ENCODE assay signal across 8 cellular contexts in genomic region chr18:57819671-57820460, GRCh38. TPM values are rescaled to one million over a fixed set of nuclear protein-coding genes. Genes with fewer than 3 reads are reported as not detected.
A peak's percentile ranks its signal among the peaks of the same experiment; 100 is the strongest.
DNase-seq lines count a peak whose midpoint lies in the region; ATAC-seq and TF ChIP-seq lines count a peak whose summit lies in the region.

No MANE protein-coding gene starts in this region.

- peaks cover 3% of the 10 kb centered on the region for H3K4me1 Mint-ChIP-seq in progenitor cell of endocrine pancreas (ENCODE audit: low read depth)

- H3K4me3 Mint-ChIP-seq in progenitor cell of endocrine pancreas (ENCODE audit: low read depth), result no peak overlapping the region

- peak overlapping the region; percentile 38 for H3K27ac Mint-ChIP-seq in progenitor cell of endocrine pancreas

- peaks cover 2% of the 10 kb centered on the region for H3K27me3 Mint-ChIP-seq in progenitor cell of endocrine pancreas

- peaks cover 9 to 20% (median 17%) of the 10 kb centered on the region in 4 donors for H3K4me1 ChIP-seq in esophagus muscularis mucosa

- TF ChIP-seq CTCF in esophagus muscularis mucosa (IDR thresholded peaks at IDR 0.05), result no peak
- no peak for TF ChIP-seq CTCF in progenitor cell of endocrine pancreas (IDR thresholded peaks at IDR 0.05; ENCODE audit: unreplicated experiment)

- no peaks in the 10 kb centered on the region for H3K9me3 ChIP-seq in esophagus muscularis mucosa

- no peaks in the 10 kb centered on the region for H3K36me3 ChIP-seq in esophagus muscularis mucosa

- peak overlapping the region; percentile 29 to 69 (median 53) for H3K27ac ChIP-seq in esophagus muscularis mucosa (replicated peaks in 1 of 4)

- H3K27me3 ChIP-seq in esophagus muscularis mucosa, result no peaks in the 10 kb centered on the region

- TF ChIP-seq EP300 in esophagus muscularis mucosa (IDR thresholded peaks at IDR 0.05), result no peak

- H3K36me3 Mint-ChIP-seq in progenitor cell of endocrine pancreas (ENCODE audit: insufficient read depth), result no peaks in the 10 kb centered on the region

- ATAC-seq in HG02759 (IDR thresholded peaks at IDR 0.05; ENCODE audit: unreplicated experiment), result peak; percentile 83
- no peak for ATAC-seq in GM21529 (IDR thresholded peaks at IDR 0.05; ENCODE audit: unreplicated experiment)
- ATAC-seq in HG03520 (IDR thresholded peaks at IDR 0.05; ENCODE audit: unreplicated experiment), result no peak

- H3K9me3 Mint-ChIP-seq in progenitor cell of endocrine pancreas (ENCODE audit: low read depth), result no peaks in the 10 kb centered on the region

- no peak for TF ChIP-seq POLR2A in esophagus muscularis mucosa (IDR thresholded peaks at IDR 0.05; ENCODE audit: low read depth)

- DNase-seq in D341Med (ENCODE audit: low spot score), result peak; percentile 51
- peak; percentile 91 for DNase-seq in OCI-M1 (lab: John Stamatoyannopoulos, UW)
- DNase-seq in esophagus muscularis mucosa (ENCODE audit: extremely low spot score), result no peak
- no peak for DNase-seq in progenitor cell of endocrine pancreas (ENCODE audit: low spot score, unreplicated experiment)
- no peak for DNase-seq in T-helper 2 cell

- H3K4me3 ChIP-seq in esophagus muscularis mucosa, result peak overlapping the region in 2 of 4 donors; percentile 7 to 16

- WGBS in esophagus muscularis mucosa, result 23% methylated on average over 10 of the region's 10 CpGs

- intact Hi-C loops in esophagus muscularis mucosa (cut with DNase I), result loop anchor here (10.0 kb wide), 1 partner anchor 195 kb away; the partner anchor contains the start of gene NARS1

RNA-seq across cellular contexts. Expression of gene ATP8B1, which starts 16.8 kb away (rescaled TPM):
- total RNA-seq in esophagus muscularis mucosa, result 10 to 100 TPM; 18.3 to 21.9 (median 19.6) TPM
- 21.7 and 21.9 TPM in 2 replicates for total RNA-seq in progenitor cell of endocrine pancreas

Comparison
In these comparisons a context has a peak if more than half of its experiments do, and no peak if none do; other contexts are left out.
1. DNase-seq: peak in D341Med (single experiment) and OCI-M1 (single experiment); none in esophagus muscularis mucosa (single experiment), progenitor cell of endocrine pancreas (single experiment) and T-helper 2 cell (0 of 5).